ENCODE assay signal across 19 cellular contexts in genomic region chr17:62094175-62094574, GRCh38. TPM values are rescaled to one million over a fixed set of nuclear protein-coding genes. Genes with fewer than 3 reads are reported as not detected.
DNase-seq lines count a peak whose midpoint lies in the region; ATAC-seq and TF ChIP-seq lines count a peak whose summit lies in the region.
"Had no signal": no experiment of that assay in that cellular context is flagged by ENCODE, and none has a peak within 500 bp of the region (broad histone marks: within the 10 kb centered on the region; RNA-seq: fewer than 3 reads in every experiment).

No MANE protein-coding gene starts in this region.

- CTCF ChIA-PET in HEK293 (lab: Yijun Ruan, JAX), result interaction anchor here (2.0 kb wide), 1 partner anchor 15 kb away, joined by 6 read pairs; no protein-coding TSS in a partner anchor

- no peaks in the 10 kb centered on the region for H3K27me3 ChIP-seq in smooth muscle cell (ENCODE audit: low read depth)
- no peaks in the 10 kb centered on the region for H3K27me3 ChIP-seq in neural progenitor cell
- H3K27me3 ChIP-seq in Peyer's patch, result no peaks in the 10 kb centered on the region
- H3K27me3 ChIP-seq: brain microvascular endothelial cell, heart left ventricle, thyroid gland had no signal

- H3K79me2 ChIP-seq in smooth muscle cell (ENCODE audit: low read depth), result no peaks in the 10 kb centered on the region
- no peaks in the 10 kb centered on the region for H3K79me2 ChIP-seq in neural progenitor cell (ENCODE audit: low read depth)

- POLR2A ChIA-PET in HEK293 (lab: Yijun Ruan, JAX), result no interaction called here

- H3K36me3 Mint-ChIP-seq in neural progenitor cell, result no peaks in the 10 kb centered on the region
- H3K36me3 Mint-ChIP-seq: stimulated activated effector memory CD8-positive, alpha-beta T cell treated with anti-CD3 and anti-CD28 coated beads, Interleukin-12 subunit alpha, Interleukin-12 subunit beta, amount 100 ng/mL, for 72 hours had no signal

- peak; percentile 28 for DNase-seq in fibroblast of the aortic adventitia (ENCODE audit: low read depth)
- no peak for DNase-seq in smooth muscle cell (lab: John Stamatoyannopoulos, UW; ENCODE audit: unreplicated experiment)
- no peak for DNase-seq in neural progenitor cell (ENCODE audit: low spot score)
- no peak for DNase-seq in stimulated activated CD4-positive, alpha-beta T cell treated with anti-CD3 and anti-CD28 coated beads, Interleukin-12 subunit alpha, Interleukin-12 subunit beta, amount 100 ng/mL, for 4 hours
- DNase-seq in Peyer's patch, result no peak
- DNase-seq: activated CD4-positive, alpha-beta T cell treated with anti-CD3 and anti-CD28 coated beads, Interleukin-2, amount 10 ng/mL, durations not matched to agents 7 days and 5 days; heart left ventricle; left ventricle myocardium inferior; NCI-H1105 treated with DMSO at 0.1 percent for 48 hours; NCI-H446 treated with DMSO at 0.1 percent for 48 hours; posterior cingulate gyrus had no signal

- no peaks in the 10 kb centered on the region for H4K20me1 ChIP-seq in smooth muscle cell (ENCODE audit: low read depth)
- no peaks in the 10 kb centered on the region for H4K20me1 ChIP-seq in neural progenitor cell (ENCODE audit: low read depth)

- H3K4me3 ChIP-seq in HEK293 (ENCODE audit: low read depth, low read length) (no peak overlapping the region), fibroblast of the aortic adventitia (ENCODE audit: low read depth, low read length) (no peak overlapping the region), smooth muscle cell (no peak overlapping the region), neural progenitor cell (no peak overlapping the region), Peyer's patch (no peak overlapping the region)
- H3K4me3 ChIP-seq: heart left ventricle, left ventricle myocardium inferior, SJSA1, thyroid gland had no signal

- no peak overlapping the region for H3K27ac ChIP-seq in HEK293 (ENCODE audit: extremely low read depth, low read depth, low read length)
- H3K27ac ChIP-seq in VCaP, result peak overlapping the region; percentile 48
- peak overlapping the region; percentile 89 for H3K27ac ChIP-seq in smooth muscle cell (ENCODE audit: low read depth)
- H3K27ac ChIP-seq in neural progenitor cell, result no peak overlapping the region
- H3K27ac ChIP-seq in Peyer's patch, result peak overlapping the region in 1 of 4 donors; percentile 60
- H3K27ac ChIP-seq: brain microvascular endothelial cell, heart left ventricle, left ventricle myocardium inferior, SJSA1 had no signal

- H3K9me3 ChIP-seq in HEK293 (ENCODE audit: control insufficient read depth, insufficient read depth, low read depth, low read length), result no peaks in the 10 kb centered on the region
- H3K9me3 ChIP-seq in smooth muscle cell (replicated peaks; ENCODE audit: low read depth), result no peaks in the 10 kb centered on the region
- H3K9me3 ChIP-seq in neural progenitor cell (ENCODE audit: low read depth), result no peaks in the 10 kb centered on the region
- no peaks in the 10 kb centered on the region for H3K9me3 ChIP-seq in Peyer's patch
- H3K9me3 ChIP-seq: heart left ventricle, left ventricle myocardium inferior, SJSA1, thyroid gland had no signal

- H3K9me3 Mint-ChIP-seq in neural progenitor cell, result no peaks in the 10 kb centered on the region
- H3K9me3 Mint-ChIP-seq: activated CD4-positive, alpha-beta T cell treated with anti-CD3 and anti-CD28 coated beads, Interleukin-2, amount 10 ng/mL, durations not matched to agents 7 days and 5 days; nephron; stimulated activated effector memory CD8-positive, alpha-beta T cell treated with anti-CD3 and anti-CD28 coated beads, Interleukin-12 subunit alpha, Interleukin-12 subunit beta, amount 100 ng/mL, for 72 hours had no signal

- no peaks in the 10 kb centered on the region for H3K4me1 ChIP-seq in HEK293 (ENCODE audit: control insufficient read depth, insufficient read depth, low read length)
- no peaks in the 10 kb centered on the region for H3K4me1 ChIP-seq in smooth muscle cell (ENCODE audit: low read depth)
- no peaks in the 10 kb centered on the region for H3K4me1 ChIP-seq in neural progenitor cell
- peaks cover 0 to 5% (median 0%) of the 10 kb centered on the region in 4 donors for H3K4me1 ChIP-seq in Peyer's patch
- H3K4me1 ChIP-seq: heart left ventricle, left ventricle myocardium inferior had no signal

- no peak for ATAC-seq in GM18909 (IDR thresholded peaks at IDR 0.05; ENCODE audit: poor library complexity, unreplicated experiment)
- ATAC-seq: heart left ventricle had no signal

- 88% methylated on average over 2 of the region's 2 CpGs for WGBS in smooth muscle cell (ENCODE audit: low lambda C conversion rate)

- no peak overlapping the region for H3K4me2 ChIP-seq in smooth muscle cell
- H3K4me2 ChIP-seq in neural progenitor cell, result no peak overlapping the region

- H2AFZ ChIP-seq in smooth muscle cell (ENCODE audit: low read depth) (no peak overlapping the region), neural progenitor cell (replicated peaks) (no peak overlapping the region)

- TF ChIP-seq CTCF in HEK293 (tag by site-specific recombination; IDR thresholded peaks at IDR 0.05), result no peak
- no peak for TF ChIP-seq CTCF in VCaP (conservative IDR thresholded peaks at IDR 0.05)
- TF ChIP-seq CTCF in fibroblast of the aortic adventitia (IDR thresholded peaks at IDR 0.05; ENCODE audit: insufficient read depth, low read length), result no peak
- TF ChIP-seq CTCF in smooth muscle cell (IDR thresholded peaks at IDR 0.05; ENCODE audit: borderline replicate concordance, insufficient read depth, poor library complexity, severe bottlenecking), result no peak
- no peak for TF ChIP-seq CTCF in neural progenitor cell (IDR thresholded peaks at IDR 0.05)
- TF ChIP-seq CTCF in Peyer's patch (IDR thresholded peaks at IDR 0.05), result no peak

- H3K36me3 ChIP-seq in HEK293 (ENCODE audit: control insufficient read depth in 2 of 2, insufficient read depth in 1 of 2, low read length in 2 of 2) (no peaks in the 10 kb centered on the region), smooth muscle cell (ENCODE audit: low read depth) (no peaks in the 10 kb centered on the region), neural progenitor cell (no peaks in the 10 kb centered on the region), Peyer's patch (no peaks in the 10 kb centered on the region)
- H3K36me3 ChIP-seq: brain microvascular endothelial cell, heart left ventricle, left ventricle myocardium inferior, SJSA1, thyroid gland had no signal

- no peak for TF ChIP-seq POLR2A in Peyer's patch (IDR thresholded peaks at IDR 0.05)

- H3F3A ChIP-seq in smooth muscle cell (ENCODE audit: low read depth) (no peaks in the 10 kb centered on the region), neural progenitor cell (ENCODE audit: low read depth) (no peaks in the 10 kb centered on the region)

- H3K27ac Mint-ChIP-seq in neural progenitor cell, result no peak overlapping the region
- H3K27ac Mint-ChIP-seq: activated CD4-positive, alpha-beta T cell treated with anti-CD3 and anti-CD28 coated beads, Interleukin-2, amount 10 ng/mL, durations not matched to agents 7 days and 5 days; nephron; stimulated activated effector memory CD8-positive, alpha-beta T cell treated with anti-CD3 and anti-CD28 coated beads, Interleukin-12 subunit alpha, Interleukin-12 subunit beta, amount 100 ng/mL, for 72 hours had no signal

- no peak overlapping the region for H3K4me3 Mint-ChIP-seq in neural progenitor cell
- H3K4me3 Mint-ChIP-seq: activated CD4-positive, alpha-beta T cell treated with anti-CD3 and anti-CD28 coated beads, Interleukin-2, amount 10 ng/mL, durations not matched to agents 7 days and 5 days; nephron; stimulated activated effector memory CD8-positive, alpha-beta T cell treated with anti-CD3 and anti-CD28 coated beads, Interleukin-12 subunit alpha, Interleukin-12 subunit beta, amount 100 ng/mL, for 72 hours had no signal

- H3K9ac ChIP-seq in smooth muscle cell (ENCODE audit: low read depth) (peak overlapping the region; percentile 15), neural progenitor cell (no peak overlapping the region)

- peaks cover 3% of the 10 kb centered on the region for H3K27me3 Mint-ChIP-seq in neural progenitor cell (ENCODE audit: insufficient read depth, low read depth)
- H3K27me3 Mint-ChIP-seq: activated CD4-positive, alpha-beta T cell treated with anti-CD3 and anti-CD28 coated beads, Interleukin-2, amount 10 ng/mL, durations not matched to agents 7 days and 5 days had no signal

- H3K4me1 Mint-ChIP-seq in neural progenitor cell, result no peaks in the 10 kb centered on the region
- H3K4me1 Mint-ChIP-seq: nephron had no signal

TF ChIP-seq in HEK293, 187 proteins besides CTCF, POLR2A, EP300 and RAD21 (continues in another document):
- peak; percentile 70 for TF ChIP-seq PRDM1 (tag by site-specific recombination; IDR thresholded peaks at IDR 0.05)
- TF ChIP-seq ZNF449 (tag by site-specific recombination; IDR thresholded peaks at IDR 0.05), result no peak

RNA-seq across cellular contexts. Expression of gene MED13, which starts 29.1 kb away (rescaled TPM):
- total RNA-seq in fibroblast of the aortic adventitia (ENCODE audit: low replicate concordance), result 31.0 and 68.1 TPM in 2 replicates
- total RNA-seq in smooth muscle cell, result 48.0 and 50.0 TPM in 2 replicates
- polyA plus RNA-seq in smooth muscle cell, result 3.2 and 4.2 TPM in 2 replicates
- 50.5 and 59.9 TPM in 2 replicates for total RNA-seq in neural progenitor cell (ENCODE audit: low replicate concordance)
- 100 to 1,000 TPM in 3 of 4 donors, 10 to 100 TPM in 1; 84.4 to 452 (median 131) TPM for total RNA-seq in Peyer's patch

Comparison
In these comparisons a context has a peak if more than half of its experiments do, and no peak if none do; other contexts are left out.
1. H3K27ac ChIP-seq: peak in VCaP (single experiment) and smooth muscle cell (single experiment); none in HEK293 (single experiment) and neural progenitor cell (single experiment).